Comparison of ENCODE assay signal across 1 cellular context in the genomic region with DNA sequence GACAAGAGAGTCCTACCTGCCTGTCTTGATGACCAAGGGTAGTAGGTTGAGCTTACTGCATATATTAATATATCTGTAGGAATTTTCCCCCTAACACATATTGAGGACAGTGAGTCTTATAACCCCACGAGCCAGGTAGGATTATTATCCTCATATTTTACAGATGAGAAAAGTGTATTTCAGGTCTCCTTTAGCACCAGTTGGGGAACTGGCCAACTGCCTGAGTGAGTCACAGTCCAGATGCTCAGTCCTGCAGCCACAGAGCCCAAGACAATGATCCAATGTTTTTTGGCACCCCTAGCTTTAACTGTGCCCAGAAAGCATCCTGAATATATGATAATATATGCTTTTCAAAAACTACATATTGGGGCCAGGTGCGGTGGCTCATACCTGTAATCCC.
TF ChIP-seq lines count a peak whose summit lies in the region.

No MANE protein-coding gene starts in this region.

TF ChIP-seq in SK-N-SH, 30 proteins besides CTCF, POLR2A, EP300 and RAD21 (continued from another document):
- TF ChIP-seq, protein P1, sequence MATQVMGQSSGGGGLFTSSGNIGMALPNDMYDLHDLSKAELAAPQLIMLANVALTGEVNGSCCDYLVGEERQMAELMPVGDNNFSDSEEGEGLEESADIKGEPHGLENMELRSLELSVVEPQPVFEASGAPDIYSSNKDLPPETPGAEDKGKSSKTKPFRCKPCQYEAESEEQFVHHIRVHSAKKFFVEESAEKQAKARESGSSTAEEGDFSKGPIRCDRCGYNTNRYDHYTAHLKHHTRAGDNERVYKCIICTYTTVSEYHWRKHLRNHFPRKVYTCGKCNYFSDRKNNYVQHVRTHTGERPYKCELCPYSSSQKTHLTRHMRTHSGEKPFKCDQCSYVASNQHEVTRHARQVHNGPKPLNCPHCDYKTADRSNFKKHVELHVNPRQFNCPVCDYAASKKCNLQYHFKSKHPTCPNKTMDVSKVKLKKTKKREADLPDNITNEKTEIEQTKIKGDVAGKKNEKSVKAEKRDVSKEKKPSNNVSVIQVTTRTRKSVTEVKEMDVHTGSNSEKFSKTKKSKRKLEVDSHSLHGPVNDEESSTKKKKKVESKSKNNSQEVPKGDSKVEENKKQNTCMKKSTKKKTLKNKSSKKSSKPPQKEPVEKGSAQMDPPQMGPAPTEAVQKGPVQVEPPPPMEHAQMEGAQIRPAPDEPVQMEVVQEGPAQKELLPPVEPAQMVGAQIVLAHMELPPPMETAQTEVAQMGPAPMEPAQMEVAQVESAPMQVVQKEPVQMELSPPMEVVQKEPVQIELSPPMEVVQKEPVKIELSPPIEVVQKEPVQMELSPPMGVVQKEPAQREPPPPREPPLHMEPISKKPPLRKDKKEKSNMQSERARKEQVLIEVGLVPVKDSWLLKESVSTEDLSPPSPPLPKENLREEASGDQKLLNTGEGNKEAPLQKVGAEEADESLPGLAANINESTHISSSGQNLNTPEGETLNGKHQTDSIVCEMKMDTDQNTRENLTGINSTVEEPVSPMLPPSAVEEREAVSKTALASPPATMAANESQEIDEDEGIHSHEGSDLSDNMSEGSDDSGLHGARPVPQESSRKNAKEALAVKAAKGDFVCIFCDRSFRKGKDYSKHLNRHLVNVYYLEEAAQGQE (IDR thresholded peaks at IDR 0.05; ENCODE audit: low read depth, low read length) = no peak
- TF ChIP-seq ZBTB33 (IDR thresholded peaks at IDR 0.05; ENCODE audit: borderline replicate concordance, low read depth) (no peak), YY1 (IDR thresholded peaks at IDR 0.05; ENCODE audit: low read depth) (no peak), FOXJ3 (CRISPR knock-in tag; IDR thresholded peaks at IDR 0.05) (no peak), FOSL2 (IDR thresholded peaks at IDR 0.05; ENCODE audit: borderline replicate concordance, low read depth) (peak; percentile 93), RCOR1 (IDR thresholded peaks at IDR 0.05; ENCODE audit: low read length) (no peak), USF1 (IDR thresholded peaks at IDR 0.05; ENCODE audit: borderline replicate concordance, low read depth) (no peak), RFX5 (IDR thresholded peaks at IDR 0.05; ENCODE audit: low read length) (no peak), SIN3A (IDR thresholded peaks at IDR 0.05; ENCODE audit: borderline replicate concordance, low read depth, low read length) (no peak), ELF1 (IDR thresholded peaks at IDR 0.05) (no peak), EZH2phosphoT487 (IDR thresholded peaks at IDR 0.05; ENCODE audit: borderline replicate concordance, low read depth) (no peak), USF2 (IDR thresholded peaks at IDR 0.05; ENCODE audit: borderline replicate concordance, low read depth, low read length) (no peak), SMC3 (IDR thresholded peaks at IDR 0.05; ENCODE audit: low read depth, low read length) (no peak), JUND (IDR thresholded peaks at IDR 0.05) (peak; percentile 91), RXRA (IDR thresholded peaks at IDR 0.05; ENCODE audit: borderline replicate concordance, low read depth) (peak; percentile 22; the same call in 1 of the 2 replicates), TCF12 (IDR thresholded peaks at IDR 0.05) (peak; percentile 96), IRF3 (IDR thresholded peaks at IDR 0.05; ENCODE audit: low read depth, low read length) (no peak), NRF1 (IDR thresholded peaks at IDR 0.05; ENCODE audit: low read depth, low read length) (no peak)
